Comparison of ENCODE assay signal across 11 cellular contexts in genomic region chr5:143413964-143414669, GRCh38. TPM values are rescaled to one million over a fixed set of nuclear protein-coding genes. Genes with fewer than 3 reads are reported as not detected.
DNase-seq lines count a peak whose midpoint lies in the region; ATAC-seq and TF ChIP-seq lines count a peak whose summit lies in the region.
"Had no signal": no experiment of that assay in that cellular context is flagged by ENCODE, and none has a peak within 500 bp of the region (broad histone marks: within the 10 kb centered on the region; RNA-seq: fewer than 3 reads in every experiment).

No MANE protein-coding gene starts in this region.

- peaks cover 46% of the 10 kb centered on the region for H3K4me1 Mint-ChIP-seq in stimulated activated naive CD8-positive, alpha-beta T cell treated with anti-CD3 and anti-CD28 coated beads, Interleukin-15, Interleukin-2, amounts not matched to agents 100 ng/mL and 50 ng/mL, for 24 hours (ENCODE audit: low read depth)
- peaks cover 12% of the 10 kb centered on the region for H3K4me1 Mint-ChIP-seq in activated T-helper 1 cell treated with anti-CD3 and anti-CD28 coated beads, Interleukin-12 subunit alpha, Interleukin-12 subunit beta, Interleukin-2, Interleukin-4 antibody, amounts not matched to agents 30 ng/mL and 10 ng/mL and 1 ng/mL, durations not matched to agents 14 hours and 24 hours and 36 hours (ENCODE audit: low read depth)

- H3K27ac Mint-ChIP-seq in stimulated activated naive CD8-positive, alpha-beta T cell treated with anti-CD3 and anti-CD28 coated beads, Interleukin-15, Interleukin-2, amounts not matched to agents 100 ng/mL and 50 ng/mL, for 24 hours: peak overlapping the region; percentile 53
- no peak overlapping the region for H3K27ac Mint-ChIP-seq in activated T-helper 1 cell treated with anti-CD3 and anti-CD28 coated beads, Interleukin-12 subunit alpha, Interleukin-12 subunit beta, Interleukin-2, Interleukin-4 antibody, amounts not matched to agents 30 ng/mL and 10 ng/mL and 1 ng/mL, durations not matched to agents 14 hours and 24 hours and 36 hours

- TF ChIP-seq CTCF in transverse colon (IDR thresholded peaks at IDR 0.05) (no peak), tibial artery (IDR thresholded peaks at IDR 0.05) (no peak)

- no peaks in the 10 kb centered on the region for H3K27me3 Mint-ChIP-seq in stimulated activated naive CD8-positive, alpha-beta T cell treated with anti-CD3 and anti-CD28 coated beads, Interleukin-15, Interleukin-2, amounts not matched to agents 100 ng/mL and 50 ng/mL, for 24 hours
- H3K27me3 Mint-ChIP-seq in activated T-helper 1 cell treated with anti-CD3 and anti-CD28 coated beads, Interleukin-12 subunit alpha, Interleukin-12 subunit beta, Interleukin-2, Interleukin-4 antibody, amounts not matched to agents 30 ng/mL and 10 ng/mL and 1 ng/mL, durations not matched to agents 14 hours and 24 hours and 36 hours (ENCODE audit: insufficient read depth): peaks cover 5% of the 10 kb centered on the region

- in situ Hi-C loops in transverse colon (cut with MboI; ENCODE audit: low pct_ligation_motif_present in 1 of 4, low pct_unique_long_range_greater_than_20kb in 1 of 4, low sequenced_read_pairs in 3 of 4): loop anchor here in 2 of 4 donors (25.0 kb wide), 2 partner anchors 402 to 748 kb away; partner anchors contain the start of genes KCTD16 (in 1 of the 2) and YIPF5 (in 1 of the 2)

- peaks cover 0 to 26% (median 8%) of the 10 kb centered on the region in 4 donors for H3K4me1 ChIP-seq in transverse colon
- no peaks in the 10 kb centered on the region for H3K4me1 ChIP-seq in tibial artery

- no peak for DNase-seq in stimulated activated naive CD8-positive, alpha-beta T cell treated with anti-CD3 and anti-CD28 coated beads, Interleukin-15, Interleukin-2, amounts not matched to agents 100 U/mL and 50 U/mL, for 24 hours
- DNase-seq in NAMALWA (ENCODE audit: low spot score) (peak; percentile 71), transverse colon (no peak), putamen (ENCODE audit: low spot score) (no peak), tibial artery (no peak)
- DNase-seq in activated T-helper 1 cell treated with anti-CD3 and anti-CD28 coated beads, Interleukin-12 subunit alpha, Interleukin-12 subunit beta, Interleukin-2, Interleukin-4 antibody, amounts not matched to agents 30 ng/mL and 10 ng/mL and 1 ng/mL, durations not matched to agents 14 hours and 24 hours and 36 hours (ENCODE audit: low spot score): no peak
- DNase-seq: gastrocnemius medialis, NCI-H1417 treated with DMSO at 0.1 percent for 48 hours had no signal

- peaks cover 5% of the 10 kb centered on the region for H3K36me3 Mint-ChIP-seq in stimulated activated naive CD8-positive, alpha-beta T cell treated with anti-CD3 and anti-CD28 coated beads, Interleukin-15, Interleukin-2, amounts not matched to agents 100 ng/mL and 50 ng/mL, for 24 hours (ENCODE audit: low read depth)
- H3K36me3 Mint-ChIP-seq in activated T-helper 1 cell treated with anti-CD3 and anti-CD28 coated beads, Interleukin-12 subunit alpha, Interleukin-12 subunit beta, Interleukin-2, Interleukin-4 antibody, amounts not matched to agents 30 ng/mL and 10 ng/mL and 1 ng/mL, durations not matched to agents 14 hours and 24 hours and 36 hours (ENCODE audit: low read depth): peaks cover 2% of the 10 kb centered on the region

- WGBS in transverse colon (ENCODE audit: low coverage in 1 of 2), 2 donors: 60 to 64% methylated on average over 4 of the region's 4 CpGs

- H3K9me3 ChIP-seq in transverse colon: no peaks in the 10 kb centered on the region
- no peaks in the 10 kb centered on the region for H3K9me3 ChIP-seq in tibial artery
- H3K9me3 ChIP-seq: BLaER1 treated with 17β-estradiol and CSF1 and Interleukin-3, amounts not matched to agents 10 nM and 100 nM; gastrocnemius medialis had no signal

- no peak for TF ChIP-seq EP300 in transverse colon (IDR thresholded peaks at IDR 0.05; ENCODE audit: low read depth)

- no peak for TF ChIP-seq POLR2A in transverse colon (IDR thresholded peaks at IDR 0.05)

- H3K9me3 Mint-ChIP-seq in stimulated activated naive CD8-positive, alpha-beta T cell treated with anti-CD3 and anti-CD28 coated beads, Interleukin-15, Interleukin-2, amounts not matched to agents 100 ng/mL and 50 ng/mL, for 24 hours: no peaks in the 10 kb centered on the region
- H3K9me3 Mint-ChIP-seq in activated T-helper 1 cell treated with anti-CD3 and anti-CD28 coated beads, Interleukin-12 subunit alpha, Interleukin-12 subunit beta, Interleukin-2, Interleukin-4 antibody, amounts not matched to agents 30 ng/mL and 10 ng/mL and 1 ng/mL, durations not matched to agents 14 hours and 24 hours and 36 hours: no peaks in the 10 kb centered on the region

- no peaks in the 10 kb centered on the region for H3K36me3 ChIP-seq in transverse colon
- no peaks in the 10 kb centered on the region for H3K36me3 ChIP-seq in tibial artery
- H3K36me3 ChIP-seq: BLaER1 treated with 17β-estradiol and CSF1 and Interleukin-3, amounts not matched to agents 10 nM and 100 nM; gastrocnemius medialis had no signal

- peak overlapping the region; percentile 0 for H3K4me3 Mint-ChIP-seq in stimulated activated naive CD8-positive, alpha-beta T cell treated with anti-CD3 and anti-CD28 coated beads, Interleukin-15, Interleukin-2, amounts not matched to agents 100 ng/mL and 50 ng/mL, for 24 hours
- H3K4me3 Mint-ChIP-seq in activated T-helper 1 cell treated with anti-CD3 and anti-CD28 coated beads, Interleukin-12 subunit alpha, Interleukin-12 subunit beta, Interleukin-2, Interleukin-4 antibody, amounts not matched to agents 30 ng/mL and 10 ng/mL and 1 ng/mL, durations not matched to agents 14 hours and 24 hours and 36 hours: no peak overlapping the region

- intact Hi-C loops in transverse colon (cut with DNase I; ENCODE audit: low total_unique reads): no loop called here
- intact Hi-C loops in activated T-helper 1 cell treated with anti-CD3 and anti-CD28 coated beads, Interleukin-12 subunit alpha, Interleukin-12 subunit beta, Interleukin-2, Interleukin-4 antibody, amounts not matched to agents 30 ng/mL and 10 ng/mL and 1 ng/mL, durations not matched to agents 14 hours and 24 hours and 36 hours (cut with micrococcal nuclease): loop anchor here (10.0 kb wide), 1 partner anchor 609 kb away; no protein-coding TSS in a partner anchor
- intact Hi-C loops in tibial artery (cut with DNase I; ENCODE audit: low total_unique reads): no loop called here

- H3K4me3 ChIP-seq in transverse colon (no peak overlapping the region), tibial artery (no peak overlapping the region)
- H3K4me3 ChIP-seq: BLaER1 treated with 17β-estradiol and CSF1 and Interleukin-3, amounts not matched to agents 10 nM and 100 nM; gastrocnemius medialis had no signal

- ATAC-seq in stimulated activated naive CD8-positive, alpha-beta T cell treated with anti-CD3 and anti-CD28 coated beads, Interleukin-15, Interleukin-2, amounts not matched to agents 100 U/mL and 50 U/mL, for 24 hours: no peak
- peak; percentile 74 for ATAC-seq in HG02763 (IDR thresholded peaks at IDR 0.05; ENCODE audit: unreplicated experiment)

- H3K27ac ChIP-seq in transverse colon (no peak overlapping the region), tibial artery (no peak overlapping the region)
- H3K27ac ChIP-seq: BLaER1 treated with 17β-estradiol and CSF1 and Interleukin-3, amounts not matched to agents 10 nM and 100 nM had no signal

- H3K27me3 ChIP-seq in transverse colon (peaks cover 23% of the 10 kb centered on the region), tibial artery (no peaks in the 10 kb centered on the region)
- H3K27me3 ChIP-seq: BLaER1 treated with 17β-estradiol and CSF1 and Interleukin-3, amounts not matched to agents 10 nM and 100 nM; gastrocnemius medialis had no signal

RNA-seq across cellular contexts. Expression of gene NR3C1, which starts 10.6 kb away (rescaled TPM):
- 10 to 100 TPM in 3 of 4 donors, 1 to 10 TPM in 1; 8.4 to 37.7 (median 30.3) TPM for total RNA-seq in transverse colon
- total RNA-seq in activated T-helper 1 cell treated with anti-CD3 and anti-CD28 coated beads, Interleukin-12 subunit alpha, Interleukin-12 subunit beta, Interleukin-2, Interleukin-4 antibody, amounts not matched to agents 30 ng/mL and 10 ng/mL and 1 ng/mL, durations not matched to agents 14 hours and 24 hours and 36 hours: 62.7 TPM in 2 replicates
